8 cellular contexts compared by ENCODE assay signal in genomic region chr12:127108360-127109215, GRCh38.
A peak's percentile ranks its signal among the peaks of the same experiment; 100 is the strongest.
DNase-seq lines count a peak whose midpoint lies in the region; ATAC-seq and TF ChIP-seq lines count a peak whose summit lies in the region.

No MANE protein-coding gene starts in this region.

- H3K9me3 Mint-ChIP-seq in CD8-positive, alpha-beta memory T cell: peaks cover 0 to 4% (median 0%) of the 10 kb centered on the region in 5 donors
- H3K9me3 Mint-ChIP-seq in activated naive CD4-positive, alpha-beta T cell treated with anti-CD3 and anti-CD28 coated beads for 36 hours: no peaks in the 10 kb centered on the region

- no peak overlapping the region for H3K4me3 ChIP-seq in CD8-positive, alpha-beta memory T cell (ENCODE audit: low read length)
- H3K4me3 ChIP-seq in Peyer's patch: no peak overlapping the region
- H3K4me3 ChIP-seq in cardiac muscle cell: no peak overlapping the region

- H3K4me1 Mint-ChIP-seq in CD8-positive, alpha-beta memory T cell: no peaks in the 10 kb centered on the region
- no peaks in the 10 kb centered on the region for H3K4me1 Mint-ChIP-seq in activated naive CD4-positive, alpha-beta T cell treated with anti-CD3 and anti-CD28 coated beads for 36 hours (ENCODE audit: low read depth)

- H3K9me3 ChIP-seq in CD8-positive, alpha-beta memory T cell (ENCODE audit: low read length): no peaks in the 10 kb centered on the region
- no peaks in the 10 kb centered on the region for H3K9me3 ChIP-seq in Peyer's patch
- no peaks in the 10 kb centered on the region for H3K9me3 ChIP-seq in cardiac muscle cell (ENCODE audit: low read depth)

- CTCF ChIA-PET in CD8-positive, alpha-beta memory T cell (lab: Charles Lee): interaction anchor here (0.6 to 3.4 kb wide), 15 partner anchors 9 to 569 kb away, joined by 3 to 25 read pairs (median 4); no protein-coding TSS in a partner anchor
- CTCF ChIA-PET in activated naive CD4-positive, alpha-beta T cell treated with anti-CD3 and anti-CD28 coated beads for 36 hours (lab: Charles Lee): interaction anchor here (0.6 to 3.3 kb wide), 22 partner anchors 10 to 1553 kb away, joined by 3 to 14 read pairs (median 4); no protein-coding TSS in a partner anchor

- no peak overlapping the region for H3K4me3 Mint-ChIP-seq in CD8-positive, alpha-beta memory T cell
- H3K4me3 Mint-ChIP-seq in activated naive CD4-positive, alpha-beta T cell treated with anti-CD3 and anti-CD28 coated beads for 36 hours: no peak overlapping the region

- H3K36me3 Mint-ChIP-seq in CD8-positive, alpha-beta memory T cell: no peaks in the 10 kb centered on the region
- no peaks in the 10 kb centered on the region for H3K36me3 Mint-ChIP-seq in activated naive CD4-positive, alpha-beta T cell treated with anti-CD3 and anti-CD28 coated beads for 36 hours (ENCODE audit: low read depth)

- no peak overlapping the region for H3K27ac Mint-ChIP-seq in CD8-positive, alpha-beta memory T cell
- H3K27ac Mint-ChIP-seq in activated naive CD4-positive, alpha-beta T cell treated with anti-CD3 and anti-CD28 coated beads for 36 hours: no peak overlapping the region

- peak in 3 of 5 donors; percentile 15 to 58 (median 16) for DNase-seq in CD8-positive, alpha-beta memory T cell
- DNase-seq in GM19238 (ENCODE audit: insufficient read length, low spot score): peak; percentile 10
- peak in 1 of 3 donors; percentile 68 for DNase-seq in Peyer's patch
- peak; percentile 70 for DNase-seq in activated naive CD4-positive, alpha-beta T cell treated with anti-CD3 and anti-CD28 coated beads for 36 hours
- peak; percentile 38 to 69 for DNase-seq in cardiac muscle cell (ENCODE audit: low read depth in 1 of 2, low spot score in 1 of 2)
- peak; percentile 51 for DNase-seq in renal cortical epithelial cell (ENCODE audit: low read depth)

- intact Hi-C loops in activated naive CD4-positive, alpha-beta T cell treated with anti-CD3 and anti-CD28 coated beads for 36 hours (cut with micrococcal nuclease): loop anchor here (1.0 to 10.0 kb wide), 6 partner anchors 58 to 956 kb away; no protein-coding TSS in a partner anchor

- H3K27ac ChIP-seq in CD8-positive, alpha-beta memory T cell (ENCODE audit: low read depth, low read length): no peak overlapping the region
- H3K27ac ChIP-seq in Peyer's patch: no peak overlapping the region
- H3K27ac ChIP-seq in cardiac muscle cell: no peak overlapping the region

- peaks cover 3 to 62% of the 10 kb centered on the region in 2 donors for H3K27me3 Mint-ChIP-seq in CD8-positive, alpha-beta memory T cell
- peaks cover 22% of the 10 kb centered on the region for H3K27me3 Mint-ChIP-seq in activated naive CD4-positive, alpha-beta T cell treated with anti-CD3 and anti-CD28 coated beads for 36 hours (ENCODE audit: low read depth)

- no peaks in the 10 kb centered on the region for H3K27me3 ChIP-seq in CD8-positive, alpha-beta memory T cell (ENCODE audit: insufficient read depth, low read length, poor library complexity, severe bottlenecking)
- H3K27me3 ChIP-seq in Peyer's patch (no peaks in the 10 kb centered on the region), cardiac muscle cell (peaks cover 8% of the 10 kb centered on the region)

- TF ChIP-seq POLR2A in Peyer's patch (IDR thresholded peaks at IDR 0.05): no peak

- ATAC-seq in HG03457 (IDR thresholded peaks at IDR 0.05; ENCODE audit: unreplicated experiment) (peak; percentile 95), HG03025 (IDR thresholded peaks at IDR 0.05; ENCODE audit: low FRiP score, unreplicated experiment) (no peak)

- POLR2A ChIA-PET in CD8-positive, alpha-beta memory T cell (lab: Charles Lee): no interaction called here

- no peaks in the 10 kb centered on the region for H3K36me3 ChIP-seq in CD8-positive, alpha-beta memory T cell (ENCODE audit: insufficient read depth, low read length)
- H3K36me3 ChIP-seq in Peyer's patch (no peaks in the 10 kb centered on the region), cardiac muscle cell (no peaks in the 10 kb centered on the region)

- H3K4me1 ChIP-seq in CD8-positive, alpha-beta memory T cell (ENCODE audit: insufficient read depth, low read length): no peaks in the 10 kb centered on the region
- H3K4me1 ChIP-seq in Peyer's patch (no peaks in the 10 kb centered on the region), cardiac muscle cell (ENCODE audit: low read depth) (no peaks in the 10 kb centered on the region)

- TF ChIP-seq CTCF in Peyer's patch (IDR thresholded peaks at IDR 0.05) (peak in 4 of 6 experiments; percentile 40 to 60 (median 54)), cardiac muscle cell (IDR thresholded peaks at IDR 0.05; ENCODE audit: low read depth, low read length) (peak; percentile 40)
